12 cellular contexts compared by ENCODE assay signal in the genomic region with DNA sequence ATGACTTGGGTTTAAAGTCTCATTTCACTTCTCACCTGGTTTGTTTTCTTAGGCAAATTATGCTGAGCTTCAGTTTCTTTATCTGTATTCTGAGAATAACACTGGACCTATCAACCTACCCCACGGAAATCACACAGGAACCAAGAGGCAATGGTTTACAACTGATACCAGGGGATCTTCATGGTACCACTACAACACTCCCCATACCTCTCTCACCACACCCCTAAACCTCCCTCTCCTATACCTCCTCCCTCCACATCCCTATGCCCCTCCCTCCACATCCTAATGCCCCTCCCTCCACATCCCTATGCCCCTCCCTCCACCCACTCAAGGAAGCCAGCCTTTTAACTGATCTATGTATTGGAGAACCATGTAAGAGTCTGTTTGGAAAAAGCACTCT. TPM values are rescaled to one million over a fixed set of nuclear protein-coding genes. Genes with fewer than 3 reads are reported as not detected.
DNase-seq lines count a peak whose midpoint lies in the region; ATAC-seq lines count a peak whose summit lies in the region.
"Had no signal": no experiment of that assay in that cellular context is flagged by ENCODE, and none has a peak within 500 bp of the region (broad histone marks: within the 10 kb centered on the region; RNA-seq: fewer than 3 reads in every experiment).

No MANE protein-coding gene starts in this region.

- CTCF ChIA-PET in activated CD4-positive, alpha-beta memory T cell treated with anti-CD3 and anti-CD28 coated beads for 36 hours (lab: Charles Lee): no interaction called here

- ATAC-seq in GM21717 (IDR thresholded peaks at IDR 0.05; ENCODE audit: unreplicated experiment): peak; percentile 72
- ATAC-seq in HG03469 (IDR thresholded peaks at IDR 0.05; ENCODE audit: unreplicated experiment): peak; percentile 63
- ATAC-seq: stimulated activated naive B cell treated with anti-CD40 and anti-IgM and Interleukin-4, amounts not matched to agents 10 μg/mL and 1 μg/mL and 100 μg/mL, for 72 hours; T-cell had no signal

- H3K4me3 Mint-ChIP-seq in activated CD4-positive, alpha-beta memory T cell treated with anti-CD3 and anti-CD28 coated beads for 36 hours: no peak overlapping the region
- H3K4me3 Mint-ChIP-seq: stimulated activated naive B cell treated with anti-CD40 and anti-IgM and Interleukin-4, amounts not matched to agents 10 μg/mL and 1 μg/mL and 100 μg/mL, for 72 hours; T-cell had no signal

- peaks cover 24% of the 10 kb centered on the region for H3K4me1 Mint-ChIP-seq in activated CD4-positive, alpha-beta memory T cell treated with anti-CD3 and anti-CD28 coated beads for 36 hours (ENCODE audit: low read depth)

- peak in 2 of 3 experiments; percentile 31 to 64 for DNase-seq in NCI-H1417 (lab: John Stamatoyannopoulos, UW)
- no peak for DNase-seq in NCI-H1417 treated with DMSO at 0.1 percent for 48 hours (lab: John Stamatoyannopoulos, UW)
- peak; percentile 23 for DNase-seq in iPS-NIHi11 (ENCODE audit: low spot score)
- DNase-seq in T-helper 9 cell: no peak
- no peak for DNase-seq in GOT3 (lab: John Stamatoyannopoulos, UW)
- DNase-seq in activated CD4-positive, alpha-beta memory T cell treated with anti-CD3 and anti-CD28 coated beads for 36 hours: no peak
- DNase-seq: activated naive CD4-positive, alpha-beta T cell treated with Interleukin-2 at 50 U/mL for 16 hours; sigmoid colon; stimulated activated naive B cell treated with anti-CD40 and anti-IgM and Interleukin-4, amounts not matched to agents 10 μg/mL and 1 μg/mL and 100 μg/mL, for 72 hours; T-cell had no signal

- no peaks in the 10 kb centered on the region for H3K9me3 Mint-ChIP-seq in activated CD4-positive, alpha-beta memory T cell treated with anti-CD3 and anti-CD28 coated beads for 36 hours
- H3K9me3 Mint-ChIP-seq: stimulated activated naive B cell treated with anti-CD40 and anti-IgM and Interleukin-4, amounts not matched to agents 10 μg/mL and 1 μg/mL and 100 μg/mL, for 72 hours; T-cell had no signal

- H3K27me3 Mint-ChIP-seq in activated CD4-positive, alpha-beta memory T cell treated with anti-CD3 and anti-CD28 coated beads for 36 hours: no peaks in the 10 kb centered on the region
- H3K27me3 Mint-ChIP-seq: stimulated activated naive B cell treated with anti-CD40 and anti-IgM and Interleukin-4, amounts not matched to agents 10 μg/mL and 1 μg/mL and 100 μg/mL, for 72 hours; T-cell had no signal

- intact Hi-C loops in activated CD4-positive, alpha-beta memory T cell treated with anti-CD3 and anti-CD28 coated beads for 36 hours (cut with micrococcal nuclease): no loop called here

- H3K27ac Mint-ChIP-seq in activated CD4-positive, alpha-beta memory T cell treated with anti-CD3 and anti-CD28 coated beads for 36 hours: no peak overlapping the region
- H3K27ac Mint-ChIP-seq: stimulated activated naive B cell treated with anti-CD40 and anti-IgM and Interleukin-4, amounts not matched to agents 10 μg/mL and 1 μg/mL and 100 μg/mL, for 72 hours; T-cell had no signal

- H3K36me3 Mint-ChIP-seq in activated CD4-positive, alpha-beta memory T cell treated with anti-CD3 and anti-CD28 coated beads for 36 hours: peaks cover 42% of the 10 kb centered on the region

- POLR2A ChIA-PET in activated CD4-positive, alpha-beta memory T cell treated with anti-CD3 and anti-CD28 coated beads for 36 hours (lab: Charles Lee): no interaction called here

RNA-seq across cellular contexts. Expression of a gene that starts 9.9 kb away (rescaled TPM):
- 10 to 100 TPM; 63.5 to 64.8 TPM for total RNA-seq in activated CD4-positive, alpha-beta memory T cell treated with anti-CD3 and anti-CD28 coated beads for 36 hours

Comparison
In these comparisons a context has a peak if more than half of its experiments do, and no peak if none do; other contexts are left out.
1. DNase-seq: peak in NCI-H1417 (2 of 3) and iPS-NIHi11 (single experiment); none in NCI-H1417 treated with DMSO at 0.1 percent for 48 hours (single experiment), T-helper 9 cell (single experiment), GOT3 (single experiment) and activated CD4-positive, alpha-beta memory T cell treated with anti-CD3 and anti-CD28 coated beads for 36 hours (single experiment).